ENCODE assay signal across 8 cellular contexts in the genomic region with DNA sequence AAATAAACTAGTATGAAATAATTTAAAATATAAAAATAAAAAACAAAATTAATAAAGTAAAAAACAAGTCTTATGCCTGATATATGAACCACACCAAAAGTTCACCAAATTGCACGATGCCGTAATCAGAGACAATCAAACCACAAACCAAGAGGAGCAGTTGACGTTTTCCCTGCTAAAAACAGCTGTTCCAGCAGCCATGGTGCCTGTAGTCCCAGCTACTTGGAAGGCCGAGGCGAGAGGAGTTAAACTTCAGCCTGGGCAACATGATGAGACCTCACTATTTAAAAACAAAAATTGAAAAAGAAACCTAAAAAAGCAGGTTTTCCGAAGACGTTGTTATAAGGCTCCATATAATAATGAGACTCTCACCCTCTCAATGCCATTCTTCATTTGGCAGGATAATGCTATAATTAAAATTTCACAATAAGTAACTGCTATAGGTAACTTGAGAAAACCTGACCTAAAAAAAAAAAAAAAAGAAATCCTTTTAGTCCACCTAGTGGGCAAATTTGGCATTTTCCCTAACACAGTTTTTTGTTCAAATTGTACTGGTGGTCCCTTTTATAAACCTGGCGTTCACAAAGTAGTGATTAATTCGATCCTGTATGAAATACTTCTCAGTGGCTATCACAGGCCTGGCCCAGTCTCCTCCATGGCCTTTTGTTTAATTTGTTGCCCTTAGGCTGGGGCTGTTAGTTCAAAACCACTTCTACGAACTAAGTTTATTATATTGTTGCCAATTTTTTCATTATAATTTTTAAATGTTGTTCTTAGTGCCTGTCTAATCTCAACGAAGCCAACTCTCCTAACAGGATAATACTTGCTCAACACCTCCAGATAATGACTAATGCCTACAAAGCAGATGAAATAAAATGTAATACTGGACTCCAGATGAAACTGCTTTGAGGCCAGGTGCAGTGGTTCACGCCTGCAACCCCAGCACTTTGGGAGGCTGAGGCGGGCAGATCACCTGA.
DNase-seq lines count a peak whose midpoint lies in the region; ATAC-seq, FAIRE-seq and TF ChIP-seq lines count a peak whose summit lies in the region.

No MANE protein-coding gene starts in this region.

- TF ChIP-seq CTCF in Caco-2 (IDR thresholded peaks at IDR 0.05; ENCODE audit: insufficient read depth in 1 of 2, low read depth in 1 of 2, low read length in 1 of 2, severe bottlenecking in 1 of 2, unreplicated experiment in 1 of 2) (peak; percentile 58 to 74), RWPE2 (IDR thresholded peaks at IDR 0.05; ENCODE audit: poor library complexity, severe bottlenecking) (peak; percentile 88), fibroblast of villous mesenchyme (IDR thresholded peaks at IDR 0.05; ENCODE audit: insufficient read depth, low read depth, low read length) (peak; percentile 69), testis (IDR thresholded peaks at IDR 0.05) (peak; percentile 58 to 88 (median 77))

- H3K4me1 ChIP-seq in Caco-2 (peaks cover 34% of the 10 kb centered on the region), RWPE2 (ENCODE audit: insufficient read depth, poor library complexity, severe bottlenecking) (peaks cover 8% of the 10 kb centered on the region), testis (no peaks in the 10 kb centered on the region)

- TF ChIP-seq POLR2A in testis (IDR thresholded peaks at IDR 0.05): no peak

- H3K27ac ChIP-seq in RWPE2 (ENCODE audit: poor library complexity, severe bottlenecking) (peak overlapping the region; percentile 50), testis (no peak overlapping the region)

- H3K27me3 Mint-ChIP-seq in Caco-2 (ENCODE audit: insufficient read depth, unreplicated experiment): no peaks in the 10 kb centered on the region

- H3K9me3 ChIP-seq in Caco-2 (no peaks in the 10 kb centered on the region), RWPE2 (ENCODE audit: severe bottlenecking) (no peaks in the 10 kb centered on the region), testis (no peaks in the 10 kb centered on the region)

- H3K27me3 ChIP-seq in Caco-2 (replicated peaks; ENCODE audit: control insufficient read depth, insufficient read depth, low read length) (no peaks in the 10 kb centered on the region), RWPE2 (ENCODE audit: insufficient read depth, poor library complexity, severe bottlenecking) (no peaks in the 10 kb centered on the region), testis (no peaks in the 10 kb centered on the region)

- BruUV-seq in Caco-2 (replicated peaks; lab: Mats Ljungman, UMichigan): no TSS peak

- peaks cover 22% of the 10 kb centered on the region for H3K4me1 Mint-ChIP-seq in Caco-2 (ENCODE audit: low read depth, unreplicated experiment)

- POLR2A ChIA-PET in Caco-2 (lab: Charles Lee): interaction anchor here (0.6 kb wide), 1 partner anchor 149 kb away, joined by 6 read pairs; a partner anchor contains a TSS

- H3K36me3 ChIP-seq in Caco-2 (ENCODE audit: control insufficient read depth, insufficient read depth, low read length) (no peaks in the 10 kb centered on the region), RWPE2 (ENCODE audit: low read depth) (no peaks in the 10 kb centered on the region), testis (ENCODE audit: low read depth, missing control alignments) (no peaks in the 10 kb centered on the region)

- FAIRE-seq in HTR-8/SVneo (lab: Jason Lieb, UNC): no peak

- H3K27ac Mint-ChIP-seq in Caco-2 (ENCODE audit: unreplicated experiment): peak overlapping the region; percentile 100

- H3K4me3 Mint-ChIP-seq in Caco-2 (ENCODE audit: unreplicated experiment): peak overlapping the region; percentile 70

- DNase-seq in Caco-2 (peak in 1 of 2 experiments; percentile 45), HTR-8/SVneo (ENCODE audit: insufficient read length, low spot score) (peak; percentile 39), RWPE2 (ENCODE audit: low spot score) (no peak), fibroblast of villous mesenchyme (ENCODE audit: low read depth) (peak; percentile 58), testis (no peak), NCI-H2029 treated with DMSO at 0.1 percent for 48 hours (lab: John Stamatoyannopoulos, UW) (no peak), hippocampal formation (lab: John Stamatoyannopoulos, UW) (no peak)

- CTCF ChIA-PET in Caco-2 (lab: Charles Lee): interaction anchor here (0.6 to 2.0 kb wide), 7 partner anchors 26 to 319 kb away, joined by 3 to 33 read pairs (median 4); no protein-coding TSS in a partner anchor

- WGBS in testis, 2 donors: 57% methylated on average over 13 of the region's 13 CpGs

- intact Hi-C loops in Caco-2 (cut with micrococcal nuclease; ENCODE audit: unreplicated experiment): loop anchor here (2.0 to 5.0 kb wide), 5 partner anchors 43 to 111 kb away; no protein-coding TSS in a partner anchor
- intact Hi-C loops in testis (cut with DNase I; ENCODE audit: low total_unique reads): loop anchor here (10.0 kb wide), 1 partner anchor 81 kb away; no protein-coding TSS in a partner anchor

- H3K4me3 ChIP-seq in Caco-2 (ENCODE audit: low read depth, low read length): no peak overlapping the region
- H3K4me3 ChIP-seq in RWPE2 (ENCODE audit: severe bottlenecking): no peak overlapping the region
- no peak overlapping the region for H3K4me3 ChIP-seq in fibroblast of villous mesenchyme (ENCODE audit: low read depth, low read length)
- H3K4me3 ChIP-seq in testis: no peak overlapping the region

- H3K36me3 Mint-ChIP-seq in Caco-2 (ENCODE audit: insufficient read depth, unreplicated experiment): peaks cover 28% of the 10 kb centered on the region

- ATAC-seq in RWPE2 (ENCODE audit: low read depth): peak; percentile 75
- ATAC-seq in HG02852 (IDR thresholded peaks at IDR 0.05; ENCODE audit: unreplicated experiment): no peak

- peaks cover 12% of the 10 kb centered on the region for H3K9me3 Mint-ChIP-seq in Caco-2 (ENCODE audit: unreplicated experiment)

Comparison
In these comparisons a context has a peak if more than half of its experiments do, and no peak if none do; other contexts are left out.
1. DNase-seq: peak in HTR-8/SVneo (single experiment) and fibroblast of villous mesenchyme (single experiment); none in RWPE2 (single experiment), testis (single experiment), NCI-H2029 treated with DMSO at 0.1 percent for 48 hours (single experiment) and hippocampal formation (0 of 2).
2. Peak in every context shown above with its lines, with median percentiles within 50 percentile points of each other: CTCF ChIP-seq.